In the genomic region with DNA sequence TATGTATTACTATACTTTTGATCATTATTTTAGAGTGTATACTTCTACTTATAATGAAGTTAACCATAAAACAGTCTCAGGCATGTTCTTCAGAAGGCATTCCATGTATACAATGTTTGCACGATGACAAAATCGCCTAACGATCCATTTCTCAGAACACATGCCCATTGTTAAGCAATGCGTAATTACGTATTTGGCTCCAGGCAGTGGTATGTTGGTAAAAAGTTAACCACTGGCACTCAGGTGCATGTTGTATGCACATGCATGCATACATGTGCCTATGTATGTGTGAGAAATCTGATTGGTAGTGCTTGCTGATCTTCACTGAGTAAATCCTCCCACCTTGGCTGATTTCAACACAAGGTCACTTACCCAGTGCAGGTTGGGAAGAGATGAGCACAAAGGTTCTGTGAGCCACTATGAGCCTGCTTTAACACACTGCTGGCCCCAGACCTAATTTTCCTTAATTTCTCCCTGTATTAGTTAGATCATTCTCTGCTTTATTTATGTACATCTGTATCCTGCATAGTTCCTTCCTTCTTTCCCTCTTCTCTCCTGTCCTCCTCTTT, we compare ENCODE assay signal across 12 cellular contexts.
A peak's percentile ranks its signal among the peaks of the same experiment; 100 is the strongest.
DNase-seq lines count a peak whose midpoint lies in the region; ATAC-seq and TF ChIP-seq lines count a peak whose summit lies in the region.
"Had no signal": no experiment of that assay in that cellular context is flagged by ENCODE, and none has a peak within 500 bp of the region (broad histone marks: within the 10 kb centered on the region; RNA-seq: fewer than 3 reads in every experiment).

No MANE protein-coding gene starts in this region.

- DNase-seq in Calu3 (peak; percentile 12), PC-3 (peak; percentile 20), foreskin keratinocyte (peak; percentile 8 to 48), SK-N-SH (no peak)
- no peak for DNase-seq in activated CD8-positive, alpha-beta memory T cell treated with anti-CD3 and anti-CD28 coated beads, Interleukin-2, amount 10 ng/mL, durations not matched to agents 7 days and 5 days
- DNase-seq: ACHN; CD4-positive, CD25-positive, alpha-beta regulatory T cell; DMS 273 treated with DMSO at 0.1 percent for 48 hours had no signal

- no peak for TF ChIP-seq RAD21 in SK-N-SH (IDR thresholded peaks at IDR 0.05; ENCODE audit: low read length)

- H3K4me1 ChIP-seq in PC-3 (ENCODE audit: insufficient read depth, low read length) = peaks cover 21% of the 10 kb centered on the region
- peaks cover 5% of the 10 kb centered on the region for H3K4me1 ChIP-seq in foreskin keratinocyte
- H3K4me1 ChIP-seq in SK-N-SH (ENCODE audit: control insufficient read depth in 1 of 2, insufficient read depth in 2 of 2, low read depth in 1 of 2, low read length in 1 of 2) = no peaks in the 10 kb centered on the region; a peak in 3 of 4 replicates
- H3K4me1 ChIP-seq: BLaER1 treated with 17β-estradiol and CSF1 and Interleukin-3, amounts not matched to agents 10 nM and 100 nM had no signal

- H3K36me3 Mint-ChIP-seq in Calu3 (ENCODE audit: insufficient read depth, unreplicated experiment) (no peaks in the 10 kb centered on the region), nephron (ENCODE audit: low read depth) (no peaks in the 10 kb centered on the region)
- H3K36me3 Mint-ChIP-seq in activated CD8-positive, alpha-beta memory T cell treated with anti-CD3 and anti-CD28 coated beads, Interleukin-2, amount 10 ng/mL, durations not matched to agents 7 days and 5 days = no peaks in the 10 kb centered on the region
- H3K36me3 Mint-ChIP-seq: CD4-positive, CD25-positive, alpha-beta regulatory T cell had no signal

- POLR2A ChIA-PET in PC-3 (lab: Charles Lee; ENCODE audit: unreplicated experiment) (interaction anchor here (0.9 to 1.8 kb wide), 2 partner anchors 75 to 164 kb away, joined by 5 to 7 read pairs; no protein-coding TSS in a partner anchor), SK-N-SH (lab: Yijun Ruan, JAX) (no interaction called here)

- H4K20me1 ChIP-seq in PC-3 (ENCODE audit: low read length) = no peaks in the 10 kb centered on the region
- no peaks in the 10 kb centered on the region for H4K20me1 ChIP-seq in SK-N-SH (ENCODE audit: insufficient read depth)

- TF ChIP-seq EP300 in SK-N-SH (IDR thresholded peaks at IDR 0.05; ENCODE audit: borderline replicate concordance in 1 of 2, low read depth in 1 of 2, low read length in 1 of 2) = no peak

- no peak overlapping the region for H3K4me3 Mint-ChIP-seq in Calu3 (ENCODE audit: low read depth, unreplicated experiment)
- H3K4me3 Mint-ChIP-seq in nephron = no peak overlapping the region
- H3K4me3 Mint-ChIP-seq in activated CD8-positive, alpha-beta memory T cell treated with anti-CD3 and anti-CD28 coated beads, Interleukin-2, amount 10 ng/mL, durations not matched to agents 7 days and 5 days = no peak overlapping the region
- H3K4me3 Mint-ChIP-seq: CD4-positive, CD25-positive, alpha-beta regulatory T cell had no signal

- H3K9me3 ChIP-seq in PC-3 (ENCODE audit: low read length) = no peaks in the 10 kb centered on the region
- no peaks in the 10 kb centered on the region for H3K9me3 ChIP-seq in SK-N-SH
- H3K9me3 ChIP-seq: BLaER1 treated with 17β-estradiol and CSF1 and Interleukin-3, amounts not matched to agents 10 nM and 100 nM had no signal

- H3K9me3 Mint-ChIP-seq in Calu3 (ENCODE audit: low read depth, unreplicated experiment) (no peaks in the 10 kb centered on the region), nephron (no peaks in the 10 kb centered on the region)
- no peaks in the 10 kb centered on the region for H3K9me3 Mint-ChIP-seq in activated CD8-positive, alpha-beta memory T cell treated with anti-CD3 and anti-CD28 coated beads, Interleukin-2, amount 10 ng/mL, durations not matched to agents 7 days and 5 days (ENCODE audit: low read depth)

- H3K27me3 Mint-ChIP-seq in Calu3 (ENCODE audit: unreplicated experiment) (no peaks in the 10 kb centered on the region), nephron (ENCODE audit: low read depth) (no peaks in the 10 kb centered on the region)
- no peaks in the 10 kb centered on the region for H3K27me3 Mint-ChIP-seq in activated CD8-positive, alpha-beta memory T cell treated with anti-CD3 and anti-CD28 coated beads, Interleukin-2, amount 10 ng/mL, durations not matched to agents 7 days and 5 days
- H3K27me3 Mint-ChIP-seq: CD4-positive, CD25-positive, alpha-beta regulatory T cell had no signal

- H3K27ac Mint-ChIP-seq in Calu3 (ENCODE audit: unreplicated experiment) (peak overlapping the region; percentile 80), nephron (peak overlapping the region; percentile 17 to 52 (median 26))
- no peak overlapping the region for H3K27ac Mint-ChIP-seq in activated CD8-positive, alpha-beta memory T cell treated with anti-CD3 and anti-CD28 coated beads, Interleukin-2, amount 10 ng/mL, durations not matched to agents 7 days and 5 days
- H3K27ac Mint-ChIP-seq: CD4-positive, CD25-positive, alpha-beta regulatory T cell had no signal

- BruUV-seq in Calu3 (replicated peaks; lab: Mats Ljungman, UMichigan) (no TSS peak), PC-3 (replicated peaks; lab: Mats Ljungman, UMichigan) (no TSS peak)

- H3K4me2 ChIP-seq in PC-3 (ENCODE audit: low read length) (no peak overlapping the region), SK-N-SH (no peak overlapping the region)
- H3K4me2 ChIP-seq: BLaER1 treated with 17β-estradiol and CSF1 and Interleukin-3, amounts not matched to agents 10 nM and 100 nM had no signal

- CTCF ChIA-PET in Calu3 (lab: Charles Lee) = interaction anchor here (1.0 to 1.9 kb wide), 3 partner anchors 23 to 73 kb away, joined by 3 to 8 read pairs (median 5); no protein-coding TSS in a partner anchor
- CTCF ChIA-PET in PC-3 (lab: Charles Lee) = interaction anchor here (0.6 to 1.1 kb wide), 4 partner anchors 73 to 164 kb away, joined by 4 to 7 read pairs (median 5); no protein-coding TSS in a partner anchor
- CTCF ChIA-PET in activated CD8-positive, alpha-beta memory T cell treated with anti-CD3 and anti-CD28 coated beads, Interleukin-2, amount 10 ng/mL, durations not matched to agents 7 days and 5 days (lab: Charles Lee) = no interaction called here
- CTCF ChIA-PET in SK-N-SH (lab: Yijun Ruan, JAX) = no interaction called here

- peak overlapping the region; percentile 12; the same call in 1 of the 2 replicates for H3K9ac ChIP-seq in PC-3 (ENCODE audit: low read length)
- H3K9ac ChIP-seq in SK-N-SH = no peak overlapping the region
- H3K9ac ChIP-seq: BLaER1 treated with 17β-estradiol and CSF1 and Interleukin-3, amounts not matched to agents 10 nM and 100 nM had no signal

- H3K36me3 ChIP-seq in PC-3 (ENCODE audit: low read depth, low read length) (no peaks in the 10 kb centered on the region), SK-N-SH (replicated peaks in 1 of 2; ENCODE audit: control insufficient read depth in 1 of 2, insufficient read depth in 2 of 2, low read length in 1 of 2) (no peaks in the 10 kb centered on the region)
- H3K36me3 ChIP-seq: BLaER1 treated with 17β-estradiol and CSF1 and Interleukin-3, amounts not matched to agents 10 nM and 100 nM had no signal

- peaks cover 26% of the 10 kb centered on the region for H3K4me1 Mint-ChIP-seq in Calu3 (ENCODE audit: low read depth, unreplicated experiment)
- peaks cover 44% of the 10 kb centered on the region for H3K4me1 Mint-ChIP-seq in nephron
- H3K4me1 Mint-ChIP-seq in activated CD8-positive, alpha-beta memory T cell treated with anti-CD3 and anti-CD28 coated beads, Interleukin-2, amount 10 ng/mL, durations not matched to agents 7 days and 5 days = no peaks in the 10 kb centered on the region
- H3K4me1 Mint-ChIP-seq: CD4-positive, CD25-positive, alpha-beta regulatory T cell had no signal

- TF ChIP-seq CTCF in Calu3 (IDR thresholded peaks at IDR 0.05; ENCODE audit: unreplicated experiment) (no peak), PC-3 (conservative IDR thresholded peaks at IDR 0.05; ENCODE audit: low read depth, low read length) (no peak), foreskin keratinocyte (conservative IDR thresholded peaks at IDR 0.05) (no peak), nephron (IDR thresholded peaks at IDR 0.05; ENCODE audit: unreplicated experiment in 3 of 3) (no peak), SK-N-SH (IDR thresholded peaks at IDR 0.05) (no peak)

- no peaks in the 10 kb centered on the region for H3K27me3 ChIP-seq in PC-3 (ENCODE audit: low read length)
- no peaks in the 10 kb centered on the region for H3K27me3 ChIP-seq in foreskin keratinocyte
- H3K27me3 ChIP-seq in SK-N-SH (ENCODE audit: insufficient read depth) = no peaks in the 10 kb centered on the region
- H3K27me3 ChIP-seq: BLaER1 treated with 17β-estradiol and CSF1 and Interleukin-3, amounts not matched to agents 10 nM and 100 nM had no signal

- ATAC-seq in PC-3 = no peak
- peak; percentile 57 for ATAC-seq in foreskin keratinocyte
- ATAC-seq in activated CD8-positive, alpha-beta memory T cell treated with anti-CD3 and anti-CD28 coated beads, Interleukin-2, amount 10 ng/mL, durations not matched to agents 7 days and 5 days = no peak
- no peak for ATAC-seq in HG02973 (IDR thresholded peaks at IDR 0.05; ENCODE audit: unreplicated experiment)
- ATAC-seq: GM12878 had no signal

- H3K79me2 ChIP-seq in PC-3 (ENCODE audit: low read length) (peaks cover 9% of the 10 kb centered on the region), SK-N-SH (ENCODE audit: insufficient read depth) (no peaks in the 10 kb centered on the region)

- H3F3A ChIP-seq in PC-3 (ENCODE audit: low read length, unreplicated experiment) = no peaks in the 10 kb centered on the region
- H3F3A ChIP-seq in SK-N-SH (replicated peaks; ENCODE audit: insufficient read depth) = peaks cover 5% of the 10 kb centered on the region

- H2AFZ ChIP-seq in PC-3 (ENCODE audit: low read length) = no peak overlapping the region
- H2AFZ ChIP-seq in SK-N-SH (ENCODE audit: low read depth) = no peak overlapping the region

- intact Hi-C loops in Calu3 (cut with micrococcal nuclease; ENCODE audit: unreplicated experiment) (loop anchor here (1.0 kb wide), 1 partner anchor 73 kb away; no protein-coding TSS in a partner anchor), PC-3 (cut with micrococcal nuclease) (loop anchor here (1.0 to 5.0 kb wide), 4 partner anchors 20 to 167 kb away; no protein-coding TSS in a partner anchor)

- 55% methylated on average over 5 of the region's 5 CpGs for WGBS in SK-N-SH (ENCODE audit: low lambda C conversion rate)

- no peaks in the 10 kb centered on the region for H3K9me2 ChIP-seq in PC-3 (replicated peaks; ENCODE audit: low read length)
- H3K9me2 ChIP-seq in SK-N-SH = no peaks in the 10 kb centered on the region

- H3K4me3 ChIP-seq in PC-3 (ENCODE audit: low read length) (no peak overlapping the region), SK-N-SH (ENCODE audit: low read depth in 2 of 2, low read length in 1 of 2) (no peak overlapping the region)
- H3K4me3 ChIP-seq: BLaER1 treated with 17β-estradiol and CSF1 and Interleukin-3, amounts not matched to agents 10 nM and 100 nM; GM12878 had no signal

- H3K27ac ChIP-seq in PC-3 (ENCODE audit: low read length) (peak overlapping the region; percentile 54), foreskin keratinocyte (no peak overlapping the region), SK-N-SH (ENCODE audit: low read depth in 2 of 2, low read length in 1 of 2) (no peak overlapping the region)
- H3K27ac ChIP-seq: BLaER1 treated with 17β-estradiol and CSF1 and Interleukin-3, amounts not matched to agents 10 nM and 100 nM had no signal

TF ChIP-seq in SK-N-SH, 30 proteins besides CTCF, POLR2A, EP300 and RAD21 (continues in another document):
- TF ChIP-seq RCOR1 (IDR thresholded peaks at IDR 0.05; ENCODE audit: low read length) = no peak
- TF ChIP-seq JUND (IDR thresholded peaks at IDR 0.05) = no peak
- no peak for TF ChIP-seq POLR2AphosphoS5 (IDR thresholded peaks at IDR 0.05; ENCODE audit: low read depth, low read length)

Comparison
In these comparisons a context has a peak if more than half of its experiments do, and no peak if none do; other contexts are left out.
1. DNase-seq: peak in Calu3 (single experiment), PC-3 (single experiment) and foreskin keratinocyte (2 of 2); none in activated CD8-positive, alpha-beta memory T cell treated with anti-CD3 and anti-CD28 coated beads, Interleukin-2, amount 10 ng/mL, durations not matched to agents 7 days and 5 days (single experiment) and SK-N-SH (single experiment).
2. CTCF ChIA-PET loops: an anchor here in Calu3 (1.0 to 1.9 kb wide) and PC-3 (0.6 to 1.1 kb wide); none called in activated CD8-positive, alpha-beta memory T cell treated with anti-CD3 and anti-CD28 coated beads, Interleukin-2, amount 10 ng/mL, durations not matched to agents 7 days and 5 days and SK-N-SH.